ENCODE assay signal across 9 cellular contexts in the genomic region with DNA sequence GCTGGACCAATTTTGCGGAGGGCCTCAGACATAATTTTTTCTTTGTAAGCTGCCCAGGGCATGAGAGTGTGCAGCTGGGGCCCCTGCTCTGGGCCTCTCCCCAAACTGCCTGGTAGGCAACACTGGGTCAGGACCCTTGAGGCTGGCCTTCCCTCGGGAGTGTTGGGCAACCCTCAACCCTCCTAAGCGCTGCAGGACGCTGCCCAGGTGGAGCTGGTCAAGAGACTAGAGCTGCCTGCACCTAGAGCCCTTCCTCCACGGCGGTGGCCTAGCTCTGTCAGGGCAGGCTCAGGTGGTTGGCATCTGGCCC. TPM values are rescaled to one million over a fixed set of nuclear protein-coding genes. Genes with fewer than 3 reads are reported as not detected.
DNase-seq lines count a peak whose midpoint lies in the region; ATAC-seq, FAIRE-seq and TF ChIP-seq lines count a peak whose summit lies in the region.
"Had no signal": no experiment of that assay in that cellular context is flagged by ENCODE, and none has a peak within 500 bp of the region (broad histone marks: within the 10 kb centered on the region; RNA-seq: fewer than 3 reads in every experiment).

No MANE protein-coding gene starts in this region.

- peaks cover 35% of the 10 kb centered on the region for H3K4me1 Mint-ChIP-seq in stimulated activated naive CD8-positive, alpha-beta T cell treated with anti-CD3 and anti-CD28 coated beads, Interleukin-15, Interleukin-2, amounts not matched to agents 100 ng/mL and 50 ng/mL, for 24 hours (ENCODE audit: low read depth)

- H3K9ac ChIP-seq in GM12878 (ENCODE audit: control insufficient read depth, insufficient read depth, low read length) (peak overlapping the region; percentile 48; the same call in 1 of the 2 replicates), kidney (ENCODE audit: low read length in 2 of 2) (no peak overlapping the region)

- H3K36me3 ChIP-seq in GM12878 (ENCODE audit: control insufficient read depth in 2 of 2, insufficient read depth in 2 of 2, low read length in 1 of 2) (peaks cover 17 to 21% of the 10 kb centered on the region in 2 experiments), lower lobe of right lung (peaks cover 36% of the 10 kb centered on the region), kidney (ENCODE audit: control insufficient read depth in 1 of 2, insufficient read depth in 2 of 2, low read length in 2 of 2) (peaks cover 21 to 31% of the 10 kb centered on the region in 2 donors)

- CTCF ChIA-PET in GM12878 (lab: Yijun Ruan, JAX): interaction anchor here (0.6 to 1.5 kb wide), 4 partner anchors 9 to 234 kb away, joined by 3 to 11 read pairs (median 4); a partner anchor contains a TSS

- no peak for DNase-seq in stimulated activated naive CD8-positive, alpha-beta T cell treated with anti-CD3 and anti-CD28 coated beads, Interleukin-15, Interleukin-2, amounts not matched to agents 100 U/mL and 50 U/mL, for 24 hours
- DNase-seq in GM12878 (ENCODE audit: low read depth, low spot score) (no peak), lower lobe of right lung (no peak), ecto neural progenitor cell (ENCODE audit: low spot score) (no peak), kidney (no peak), KG1 (lab: John Stamatoyannopoulos, UW) (no peak)
- DNase-seq: tibial artery had no signal

- POLR2A ChIA-PET in GM12878 (lab: Charles Lee): interaction anchor here (0.8 to 1.7 kb wide), 4 partner anchors 8 to 161 kb away, joined by 3 to 9 read pairs (median 4); a partner anchor contains a TSS

- peak overlapping the region; percentile 37 for H3K4me3 Mint-ChIP-seq in stimulated activated naive CD8-positive, alpha-beta T cell treated with anti-CD3 and anti-CD28 coated beads, Interleukin-15, Interleukin-2, amounts not matched to agents 100 ng/mL and 50 ng/mL, for 24 hours

- no peak for ATAC-seq in stimulated activated naive CD8-positive, alpha-beta T cell treated with anti-CD3 and anti-CD28 coated beads, Interleukin-15, Interleukin-2, amounts not matched to agents 100 U/mL and 50 U/mL, for 24 hours
- ATAC-seq in GM12878 (peak; percentile 11), lower lobe of right lung (no peak), HG02798 (IDR thresholded peaks at IDR 0.05; ENCODE audit: poor library complexity, unreplicated experiment) (no peak)

- RAD21 ChIA-PET in GM12878 (lab: Charles Lee; ENCODE audit: unreplicated experiment): interaction anchor here (0.5 to 1.8 kb wide), 7 partner anchors 8 to 745 kb away, joined by 3 to 8 read pairs (median 4); a partner anchor contains a TSS

- FAIRE-seq in GM12878 (lab: Jason Lieb, UNC): no peak
- FAIRE-seq in kidney (lab: Jason Lieb, UNC): no peak

- peaks cover 15% of the 10 kb centered on the region for H3K27me3 Mint-ChIP-seq in stimulated activated naive CD8-positive, alpha-beta T cell treated with anti-CD3 and anti-CD28 coated beads, Interleukin-15, Interleukin-2, amounts not matched to agents 100 ng/mL and 50 ng/mL, for 24 hours

- H4K20me1 ChIP-seq in GM12878 (ENCODE audit: control insufficient read depth, insufficient read depth): no peaks in the 10 kb centered on the region

- H3K27ac ChIP-seq in GM12878 (ENCODE audit: control insufficient read depth, insufficient read depth) (no peak overlapping the region), lower lobe of right lung (no peak overlapping the region), kidney (ENCODE audit: low read depth in 2 of 2, low read length in 2 of 2) (no peak overlapping the region)
- H3K27ac ChIP-seq: tibial artery had no signal

- intact Hi-C loops in GM12878 (cut with micrococcal nuclease; ENCODE audit: unreplicated experiment) (no loop called here), lower lobe of right lung (cut with DNase I) (no loop called here), kidney (cut with DNase I) (no loop called here)

- peak; percentile 35; the same call in 1 of the 2 replicates for TF ChIP-seq POLR2A in GM12878 (IDR thresholded peaks at IDR 0.05; ENCODE audit: low read depth, low read length)

- TF ChIP-seq CTCF in GM12878 (IDR thresholded peaks at IDR 0.05 in 2 of 3, conservative IDR thresholded peaks at IDR 0.05 in 1 of 3; ENCODE audit: control insufficient read depth in 2 of 3, extremely low read depth in 1 of 3, insufficient read depth in 1 of 3, low read depth in 3 of 3, low read length in 3 of 3): no peak
- TF ChIP-seq CTCF in lower lobe of right lung (IDR thresholded peaks at IDR 0.05): no peak
- no peak for TF ChIP-seq CTCF in kidney (IDR thresholded peaks at IDR 0.05; ENCODE audit: borderline replicate concordance, extremely low read depth, insufficient read depth)

- peak overlapping the region; percentile 59 for H3K4me3 ChIP-seq in GM12878
- peak overlapping the region; percentile 64 for H3K4me3 ChIP-seq in lower lobe of right lung
- H3K4me3 ChIP-seq in kidney (ENCODE audit: low read length in 2 of 2): no peak overlapping the region

- SMC1A ChIA-PET in GM12878 (lab: Charles Lee; ENCODE audit: uncharacterized antibody, unreplicated experiment): interaction anchor here (1.7 to 1.8 kb wide), 2 partner anchors 8 to 10 kb away, joined by 5 to 7 read pairs; a partner anchor contains a TSS

- peak overlapping the region; percentile 98 for H3K4me2 ChIP-seq in GM12878 (ENCODE audit: control insufficient read depth, insufficient read depth)

- H3K9me3 Mint-ChIP-seq in stimulated activated naive CD8-positive, alpha-beta T cell treated with anti-CD3 and anti-CD28 coated beads, Interleukin-15, Interleukin-2, amounts not matched to agents 100 ng/mL and 50 ng/mL, for 24 hours: no peaks in the 10 kb centered on the region

- H3K79me2 ChIP-seq in GM12878 (ENCODE audit: control insufficient read depth, insufficient read depth, low read length): peaks cover 7% of the 10 kb centered on the region; the same call in 1 of the 2 replicates

- H2AFZ ChIP-seq in GM12878 (ENCODE audit: control insufficient read depth, low read depth, low read length): peak overlapping the region; percentile 68

- H3K4me1 ChIP-seq in GM12878 (ENCODE audit: control insufficient read depth, insufficient read depth, low read length) (peaks cover 30% of the 10 kb centered on the region), lower lobe of right lung (peaks cover 32% of the 10 kb centered on the region), kidney (ENCODE audit: control insufficient read depth in 1 of 2, insufficient read depth in 1 of 2, low read depth in 1 of 2, low read length in 2 of 2) (peaks cover 0 to 10% of the 10 kb centered on the region in 2 donors)

- no TSS peak for BruUV-seq in GM12878 (replicated peaks; lab: Mats Ljungman, UMichigan)

- H3K27me3 ChIP-seq in GM12878 (replicated peaks in 1 of 2; ENCODE audit: control insufficient read depth in 2 of 2, insufficient read depth in 2 of 2, low read length in 1 of 2) (no peaks in the 10 kb centered on the region), lower lobe of right lung (ENCODE audit: low read depth) (peaks cover 20% of the 10 kb centered on the region)

- no peak overlapping the region for H3K27ac Mint-ChIP-seq in stimulated activated naive CD8-positive, alpha-beta T cell treated with anti-CD3 and anti-CD28 coated beads, Interleukin-15, Interleukin-2, amounts not matched to agents 100 ng/mL and 50 ng/mL, for 24 hours

- WGBS in GM12878 (ENCODE audit: insufficient coverage, insufficient replicate concordance, low lambda C conversion rate, missing lambda C conversion rate): 19% methylated on average over 6 of the region's 6 CpGs

- no peaks in the 10 kb centered on the region for H3K9me3 ChIP-seq in GM12878 (replicated peaks; ENCODE audit: control insufficient read depth, insufficient read depth, low read length)
- no peaks in the 10 kb centered on the region for H3K9me3 ChIP-seq in lower lobe of right lung
- no peaks in the 10 kb centered on the region for H3K9me3 ChIP-seq in kidney (ENCODE audit: control insufficient read depth in 1 of 2, low read length in 2 of 2)
- H3K9me3 ChIP-seq: tibial artery had no signal

- TF ChIP-seq EP300 in GM12878 (IDR thresholded peaks at IDR 0.05; ENCODE audit: borderline replicate concordance in 1 of 2, control insufficient read depth in 1 of 2, low read depth in 2 of 2, low read length in 2 of 2): no peak

- in situ Hi-C loops in GM12878 (cut with MboI): no loop called here

- TF ChIP-seq RAD21 in GM12878 (IDR thresholded peaks at IDR 0.05; ENCODE audit: insufficient read depth, low read depth, low read length): no peak

- H3K36me3 Mint-ChIP-seq in stimulated activated naive CD8-positive, alpha-beta T cell treated with anti-CD3 and anti-CD28 coated beads, Interleukin-15, Interleukin-2, amounts not matched to agents 100 ng/mL and 50 ng/mL, for 24 hours (ENCODE audit: low read depth): peaks cover 45% of the 10 kb centered on the region

RNA-seq across cellular contexts. Expression of a gene that starts 0.5 kb away (rescaled TPM):
- 7.0 and 7.3 TPM in 2 replicates for total RNA-seq in GM12878 (2013; cell fraction: nucleolus; rRNA removed)
- 6.4 and 14.1 TPM in 2 replicates for total RNA-seq in GM12878 (2014; rRNA removed)
- total RNA-seq in GM12878 (2014; rRNA removed; fragmentation: Illumina TruSeq; extraction: Trizol): 4.1 and 5.6 TPM in 2 replicates
- total RNA-seq in GM12878 (2021): 16.0 and 25.0 TPM in 2 replicates
- polyA plus RNA-seq in GM12878 (2011; ENCODE audit: low read depth): 2.7 TPM
- polyA plus RNA-seq in GM12878 (2011; rRNA removed): 0.56 and 0.78 TPM in 2 replicates
- polyA plus RNA-seq in GM12878 (2011; cell fraction: cytosol; rRNA removed): 0.64 and 1.3 TPM in 2 replicates
- polyA plus RNA-seq in GM12878 (2011; cell fraction: nucleus; rRNA removed): 16.2 and 17.6 TPM in 2 replicates
- polyA plus RNA-seq in GM12878 (2012): 4.8 and 9.3 TPM in 2 replicates
- 1.5 and 1.7 TPM in 2 replicates for polyA plus RNA-seq in GM12878 (2014; fragmentation: Illumina TruSeq; extraction: Trizol)
- polyA plus RNA-seq in GM12878 (2014; fragmentation: Nextera tagmentation; extraction: Ambion mirVana): under 1 TPM; 0.16 to 0.79 TPM
- 9.9 and 14.6 TPM in 2 replicates for polyA plus RNA-seq in GM12878 (2014; rRNA removed)
- polyA plus RNA-seq in GM12878 (2016; fragmentation: Nextera tagmentation; extraction: Ambion mirVana): 1 to 10 TPM; 3.4 to 5.2 TPM
- 0.22 and 3.0 TPM in 2 replicates for polyA minus RNA-seq in GM12878 (2011; rRNA and poly(A)+ RNA removed)
- 2.8 and 5.9 TPM in 2 replicates for polyA minus RNA-seq in GM12878 (2011; cell fraction: cytosol; rRNA and poly(A)+ RNA removed)
- polyA minus RNA-seq in GM12878 (2011; cell fraction: nucleus; rRNA and poly(A)+ RNA removed): 4.1 and 4.7 TPM in 2 replicates
- total RNA-seq in lower lobe of right lung: 13.9 TPM
- 19.1 TPM for total RNA-seq in kidney
- polyA plus RNA-seq in kidney (ENCODE audit: insufficient read depth, low read depth, low replicate concordance): 17.2 TPM

RNA-seq across cellular contexts. Expression of a gene that starts 9.8 kb away (rescaled TPM):
- total RNA-seq in GM12878 (2013; cell fraction: nucleolus; rRNA removed): 19.0 and 20.8 TPM in 2 replicates
- 62.8 and 66.8 TPM in 2 replicates for total RNA-seq in GM12878 (2014; rRNA removed)
- 38.3 and 43.3 TPM in 2 replicates for total RNA-seq in GM12878 (2014; rRNA removed; fragmentation: Illumina TruSeq; extraction: Trizol)
- total RNA-seq in GM12878 (2021): 124 and 128 TPM in 2 replicates
- 52.2 TPM for polyA plus RNA-seq in GM12878 (2011; ENCODE audit: low read depth)
- 8.1 and 25.7 TPM in 2 replicates for polyA plus RNA-seq in GM12878 (2011; rRNA removed)
- polyA plus RNA-seq in GM12878 (2011; cell fraction: cytosol; rRNA removed): 37.4 and 37.6 TPM in 2 replicates
- polyA plus RNA-seq in GM12878 (2011; cell fraction: nucleus; rRNA removed): 18.8 and 25.3 TPM in 2 replicates
- polyA plus RNA-seq in GM12878 (2012): 42.7 and 46.8 TPM in 2 replicates
- 73.9 and 115 TPM in 2 replicates for polyA plus RNA-seq in GM12878 (2014; fragmentation: Illumina TruSeq; extraction: Trizol)
- polyA plus RNA-seq in GM12878 (2014; fragmentation: Nextera tagmentation; extraction: Ambion mirVana): 10 to 100 TPM; 21.9 to 52.9 TPM
- polyA plus RNA-seq in GM12878 (2014; rRNA removed): 104 and 117 TPM in 2 replicates
- 100 to 1,000 TPM; 179 to 199 TPM for polyA plus RNA-seq in GM12878 (2016; fragmentation: Nextera tagmentation; extraction: Ambion mirVana)
- 15.6 and 17.1 TPM in 2 replicates for polyA minus RNA-seq in GM12878 (2011; rRNA and poly(A)+ RNA removed)
- 8.0 and 8.4 TPM in 2 replicates for polyA minus RNA-seq in GM12878 (2011; cell fraction: cytosol; rRNA and poly(A)+ RNA removed)
- polyA minus RNA-seq in GM12878 (2011; cell fraction: nucleus; rRNA and poly(A)+ RNA removed): 4.8 and 7.1 TPM in 2 replicates
- total RNA-seq in lower lobe of right lung: 142 TPM
- total RNA-seq in kidney: 130 TPM
- 139 TPM for polyA plus RNA-seq in kidney (ENCODE audit: insufficient read depth, low read depth, low replicate concordance)

RNA-seq across cellular contexts. Expression of a gene that starts 17.4 kb away (rescaled TPM):
- total RNA-seq in GM12878 (2013; cell fraction: nucleolus; rRNA removed): 51.1 and 62.0 TPM in 2 replicates
- 95.6 and 109 TPM in 2 replicates for total RNA-seq in GM12878 (2014; rRNA removed)
- total RNA-seq in GM12878 (2014; rRNA removed; fragmentation: Illumina TruSeq; extraction: Trizol): 48.7 and 53.1 TPM in 2 replicates
- 165 and 170 TPM in 2 replicates for total RNA-seq in GM12878 (2021)
- polyA plus RNA-seq in GM12878 (2011; ENCODE audit: low read depth): 57.2 TPM
- polyA plus RNA-seq in GM12878 (2011; rRNA removed): 12.9 and 25.6 TPM in 2 replicates
- 44.9 and 48.1 TPM in 2 replicates for polyA plus RNA-seq in GM12878 (2011; cell fraction: cytosol; rRNA removed)
- 51.8 and 78.3 TPM in 2 replicates for polyA plus RNA-seq in GM12878 (2011; cell fraction: nucleus; rRNA removed)
- polyA plus RNA-seq in GM12878 (2012): 81.7 and 107 TPM in 2 replicates
- polyA plus RNA-seq in GM12878 (2014; fragmentation: Illumina TruSeq; extraction: Trizol): 109 and 151 TPM in 2 replicates
- polyA plus RNA-seq in GM12878 (2014; fragmentation: Nextera tagmentation; extraction: Ambion mirVana): 10 to 100 TPM in 1 of 2 experiments, 1 to 10 TPM in 1; 8.7 to 27.7 TPM
- polyA plus RNA-seq in GM12878 (2014; rRNA removed): 74.4 and 88.5 TPM in 2 replicates
- 10 to 100 TPM; 59.8 to 62.9 TPM for polyA plus RNA-seq in GM12878 (2016; fragmentation: Nextera tagmentation; extraction: Ambion mirVana)
- polyA minus RNA-seq in GM12878 (2011; rRNA and poly(A)+ RNA removed): 20.9 and 45.0 TPM in 2 replicates
- 31.7 and 35.9 TPM in 2 replicates for polyA minus RNA-seq in GM12878 (2011; cell fraction: cytosol; rRNA and poly(A)+ RNA removed)
- 34.9 and 61.6 TPM in 2 replicates for polyA minus RNA-seq in GM12878 (2011; cell fraction: nucleus; rRNA and poly(A)+ RNA removed)
- 58.1 TPM for total RNA-seq in lower lobe of right lung
- total RNA-seq in kidney: 72.1 TPM
- polyA plus RNA-seq in kidney (ENCODE audit: insufficient read depth, low read depth, low replicate concordance): 70.7 TPM

RNA-seq across cellular contexts. Expression of a gene that starts 28.2 kb away (rescaled TPM):
- total RNA-seq in GM12878 (2013; cell fraction: nucleolus; rRNA removed): 203 and 205 TPM in 2 replicates
- total RNA-seq in GM12878 (2014; rRNA removed) (71.3 and 83.5 TPM in 2 replicates), GM12878 (2014; rRNA removed; fragmentation: Illumina TruSeq; extraction: Trizol) (51.5 and 56.3 TPM in 2 replicates), GM12878 (2021) (93.3 and 102 TPM in 2 replicates), lower lobe of right lung (199 TPM), kidney (27.0 TPM)
- 36.2 TPM for polyA plus RNA-seq in GM12878 (2011; ENCODE audit: low read depth)
- polyA plus RNA-seq in GM12878 (2011; rRNA removed) (18.2 and 44.9 TPM in 2 replicates), GM12878 (2014; fragmentation: Illumina TruSeq; extraction: Trizol) (11.7 and 54.8 TPM in 2 replicates), GM12878 (2014; fragmentation: Nextera tagmentation; extraction: Ambion mirVana) (10 to 100 TPM; 17.7 to 55.4 TPM), GM12878 (2014; rRNA removed) (71.9 and 83.8 TPM in 2 replicates), GM12878 (2016; fragmentation: Nextera tagmentation; extraction: Ambion mirVana) (10 to 100 TPM; 53.4 to 57.7 TPM), kidney (ENCODE audit: insufficient read depth, low read depth, low replicate concordance) (26.6 TPM)
- 55.8 and 65.2 TPM in 2 replicates for polyA plus RNA-seq in GM12878 (2011; cell fraction: cytosol; rRNA removed)
- polyA plus RNA-seq in GM12878 (2011; cell fraction: nucleus; rRNA removed): 80.5 and 92.2 TPM in 2 replicates
- polyA plus RNA-seq in GM12878 (2012): 90.2 and 104 TPM in 2 replicates
- 99.9 and 126 TPM in 2 replicates for polyA minus RNA-seq in GM12878 (2011; rRNA and poly(A)+ RNA removed)
- 50.8 and 65.5 TPM in 2 replicates for polyA minus RNA-seq in GM12878 (2011; cell fraction: cytosol; rRNA and poly(A)+ RNA removed)
- 57.2 and 89.6 TPM in 2 replicates for polyA minus RNA-seq in GM12878 (2011; cell fraction: nucleus; rRNA and poly(A)+ RNA removed)

RNA-seq across cellular contexts. Expression of a gene that starts 47.7 kb away (rescaled TPM):
- 0.61 and 2.5 TPM in 2 replicates for total RNA-seq in GM12878 (2013; cell fraction: nucleolus; rRNA removed)
- 6.4 and 7.3 TPM in 2 replicates for total RNA-seq in GM12878 (2014; rRNA removed)
- 3.1 and 3.3 TPM in 2 replicates for total RNA-seq in GM12878 (2014; rRNA removed; fragmentation: Illumina TruSeq; extraction: Trizol)
- 11.2 and 17.6 TPM in 2 replicates for total RNA-seq in GM12878 (2021)
- 0.34 TPM for polyA plus RNA-seq in GM12878 (2011; ENCODE audit: low read depth)
- 0.37 and 0.45 TPM in 2 replicates for polyA plus RNA-seq in GM12878 (2011; rRNA removed)
- polyA plus RNA-seq in GM12878 (2011; cell fraction: cytosol; rRNA removed): 0.60 and 0.67 TPM in 2 replicates
- 2.1 and 2.6 TPM in 2 replicates for polyA plus RNA-seq in GM12878 (2011; cell fraction: nucleus; rRNA removed)
- polyA plus RNA-seq in GM12878 (2012): 1.4 and 1.7 TPM in 2 replicates
- 5.1 and 6.6 TPM in 2 replicates for polyA plus RNA-seq in GM12878 (2014; fragmentation: Illumina TruSeq; extraction: Trizol)
- polyA plus RNA-seq in GM12878 (2014; fragmentation: Nextera tagmentation; extraction: Ambion mirVana): 1 to 10 TPM in 1 of 2 experiments, under 1 TPM in 1; 0.93 to 1.8 TPM
- 5.9 and 6.8 TPM in 2 replicates for polyA plus RNA-seq in GM12878 (2014; rRNA removed)
- 1 to 10 TPM; 6.8 to 7.2 TPM for polyA plus RNA-seq in GM12878 (2016; fragmentation: Nextera tagmentation; extraction: Ambion mirVana)
- polyA minus RNA-seq in GM12878 (2011; rRNA and poly(A)+ RNA removed): 0.15 and 0.41 TPM in 2 replicates
- polyA minus RNA-seq in GM12878 (2011; cell fraction: cytosol; rRNA and poly(A)+ RNA removed): 0.40 and 0.73 TPM in 2 replicates
- 0.48 and 0.96 TPM in 2 replicates for polyA minus RNA-seq in GM12878 (2011; cell fraction: nucleus; rRNA and poly(A)+ RNA removed)
- 6.1 TPM for total RNA-seq in lower lobe of right lung
- total RNA-seq in kidney: 6.7 TPM
- polyA plus RNA-seq in kidney (ENCODE audit: insufficient read depth, low read depth, low replicate concordance): 0.24 TPM

Comparison
In these comparisons a context has a peak if more than half of its experiments do, and no peak if none do; other contexts are left out.
1. H3K4me3 ChIP-seq: peak in GM12878 (single experiment) and lower lobe of right lung (single experiment); none in kidney (0 of 2).